In the genomic region with DNA sequence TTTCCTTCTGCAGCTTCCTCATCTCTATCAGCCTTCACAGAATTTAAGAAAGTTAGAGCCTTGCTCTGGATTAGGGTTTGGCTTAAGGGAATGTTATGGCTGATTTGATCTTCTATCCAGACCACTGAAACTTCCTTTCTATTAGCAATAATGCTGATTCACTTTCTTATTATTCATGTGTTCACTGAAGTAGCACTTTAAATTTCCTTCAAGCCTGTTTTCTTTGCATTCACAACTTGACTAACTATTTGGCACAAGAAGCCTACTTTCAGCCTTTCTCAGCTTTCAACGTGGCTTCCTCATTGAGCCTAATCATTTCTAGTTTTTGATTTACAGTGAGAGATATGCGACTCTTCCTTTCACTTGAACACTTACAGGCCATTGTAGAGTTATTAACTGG, we compare ENCODE assay signal across 24 cellular contexts.
"Had no signal": no experiment of that assay in that cellular context is flagged by ENCODE, and none has a peak within 500 bp of the region (broad histone marks: within the 10 kb centered on the region; RNA-seq: fewer than 3 reads in every experiment).

No MANE protein-coding gene starts in this region.

- DNase-seq: heart left ventricle; islet precursor cell; left colon; left lung; lower lobe of right lung; mammary epithelial cell; mesenchymal stem cell; naive thymus-derived CD8-positive, alpha-beta T cell; ovary; retina; right cardiac atrium; stimulated activated CD4-positive, alpha-beta T cell treated with anti-CD3 and anti-CD28 coated beads, Interleukin-12 subunit alpha, Interleukin-12 subunit beta, amount 100 ng/mL, for 4 hours; stimulated activated CD4-positive, alpha-beta T cell treated with anti-CD3 and anti-CD28 coated beads, Interleukin-15, amount 100 ng/mL, for 24 hours; stimulated activated CD4-positive, alpha-beta T cell treated with anti-CD3 and anti-CD28 coated beads, Interleukin-2, amount 100 ng/mL, for 24 hours; stimulated activated CD4-positive, alpha-beta T cell treated with anti-CD3 and anti-CD28 coated beads, Interleukin-4, amount 100 ng/mL, for 1 hour; stimulated activated naive B cell treated with anti-CD40 and anti-IgM and Interleukin-4, amounts not matched to agents 10 μg/mL and 1 μg/mL and 100 μg/mL, for 72 hours; tibial artery; trophoblast cell; upper lobe of right lung had no signal

- H3K4me3 ChIP-seq: heart left ventricle, hepatocyte, left lung, lower lobe of right lung, ovary, skin epidermis, suprapubic skin, thoracic aorta, tibial artery, upper lobe of right lung had no signal

- ATAC-seq: heart left ventricle; left colon; left lung; lower lobe of right lung; naive thymus-derived CD8-positive, alpha-beta T cell; right cardiac atrium; sciatic nerve; stimulated activated naive B cell treated with anti-CD40 and anti-IgM and Interleukin-4, amounts not matched to agents 10 μg/mL and 1 μg/mL and 100 μg/mL, for 72 hours; upper lobe of right lung had no signal
